Comparison of ENCODE assay signal across 10 cellular contexts in the genomic region with DNA sequence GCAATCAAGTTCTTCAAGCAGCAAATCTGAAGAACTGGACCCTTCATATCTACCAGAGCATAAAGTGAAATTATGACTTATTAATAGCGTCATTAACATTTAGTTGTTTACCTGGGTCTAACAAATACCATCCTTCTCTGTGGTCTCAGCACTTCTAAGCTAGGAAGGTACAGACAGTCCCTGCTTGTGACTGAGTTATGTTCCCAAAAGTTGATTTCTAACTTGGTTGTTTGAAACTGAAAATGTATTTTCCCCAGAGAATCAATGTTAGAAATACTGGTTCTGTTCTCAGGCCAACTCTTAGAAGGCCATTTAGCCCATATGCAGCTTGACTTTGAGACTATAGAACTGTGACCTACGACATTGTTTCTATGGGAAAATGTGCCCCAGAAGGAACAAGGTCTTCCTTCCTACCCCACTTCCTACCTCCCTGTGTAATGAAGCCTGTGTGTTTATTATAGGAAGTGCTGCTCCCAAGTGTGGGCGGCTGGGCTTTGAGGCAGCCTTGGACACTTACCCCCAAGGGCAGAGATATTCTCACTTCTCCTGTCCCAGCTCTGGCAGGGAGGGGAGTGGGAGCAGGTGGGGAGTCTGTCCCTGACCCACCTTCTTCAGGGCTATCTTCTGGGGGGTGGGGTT. TPM values are rescaled to one million over a fixed set of nuclear protein-coding genes. Genes with fewer than 3 reads are reported as not detected.
A peak's percentile ranks its signal among the peaks of the same experiment; 100 is the strongest.
DNase-seq lines count a peak whose midpoint lies in the region; ATAC-seq, FAIRE-seq and TF ChIP-seq lines count a peak whose summit lies in the region.
"Had no signal": no experiment of that assay in that cellular context is flagged by ENCODE, and none has a peak within 500 bp of the region (broad histone marks: within the 10 kb centered on the region; RNA-seq: fewer than 3 reads in every experiment).

No MANE protein-coding gene starts in this region.

- ATAC-seq in GM21360 (IDR thresholded peaks at IDR 0.05; ENCODE audit: unreplicated experiment) (peak; percentile 28), HG03280 (IDR thresholded peaks at IDR 0.05; ENCODE audit: unreplicated experiment) (peak; percentile 35)
- ATAC-seq: Panc1 had no signal

- no peak overlapping the region for H3K4me3 ChIP-seq in esophagus squamous epithelium
- H3K4me3 ChIP-seq in hepatocyte: no peak overlapping the region

- no peaks in the 10 kb centered on the region for H3K27me3 ChIP-seq in esophagus squamous epithelium
- H3K27me3 ChIP-seq in hepatocyte: no peaks in the 10 kb centered on the region

- TF ChIP-seq CTCF in esophagus squamous epithelium (IDR thresholded peaks at IDR 0.05) (no peak), hepatocyte (IDR thresholded peaks at IDR 0.05; ENCODE audit: poor library complexity) (no peak)

- peak overlapping the region; percentile 63 to 89 (median 80) for H3K27ac ChIP-seq in esophagus squamous epithelium
- no peak overlapping the region for H3K27ac ChIP-seq in hepatocyte

- TF ChIP-seq POLR2A in GM12891 (IDR thresholded peaks at IDR 0.05; ENCODE audit: low read depth, low read length): no peak
- no peak for TF ChIP-seq POLR2A in esophagus squamous epithelium (IDR thresholded peaks at IDR 0.05)

- H3K36me3 ChIP-seq in esophagus squamous epithelium: no peaks in the 10 kb centered on the region
- H3K36me3 ChIP-seq in hepatocyte (replicated peaks; ENCODE audit: insufficient read depth, low read depth): no peaks in the 10 kb centered on the region

- H4K20me1 ChIP-seq in hepatocyte (ENCODE audit: insufficient read depth, poor library complexity, severe bottlenecking): no peaks in the 10 kb centered on the region

- no peaks in the 10 kb centered on the region for H3K9me3 ChIP-seq in esophagus squamous epithelium
- H3K9me3 ChIP-seq in hepatocyte (ENCODE audit: low read depth): no peaks in the 10 kb centered on the region

- no peaks in the 10 kb centered on the region for H3K9me2 ChIP-seq in hepatocyte (replicated peaks; ENCODE audit: insufficient read depth)

- WGBS in esophagus squamous epithelium, 2 donors: 55 to 60% methylated on average over 3 of the region's 3 CpGs
- WGBS in hepatocyte (ENCODE audit: low lambda C conversion rate, missing lambda C conversion rate): 81% methylated on average over 3 of the region's 3 CpGs

- H3K79me2 ChIP-seq in hepatocyte: no peaks in the 10 kb centered on the region

- H3K4me1 ChIP-seq in esophagus squamous epithelium (peaks cover 21 to 81% (median 29%) of the 10 kb centered on the region in 3 donors), hepatocyte (ENCODE audit: insufficient read depth) (no peaks in the 10 kb centered on the region)

- no peak overlapping the region for H3K4me2 ChIP-seq in hepatocyte

- intact Hi-C loops in esophagus squamous epithelium (cut with DNase I): no loop called here

- DNase-seq in GM12891 (ENCODE audit: insufficient read length, low spot score) (no peak), esophagus squamous epithelium (lab: John Stamatoyannopoulos, UW) (no peak), NOMO-1 treated with dmso at 0.1 percent for 144 hours (lab: John Stamatoyannopoulos, UW; ENCODE audit: unreplicated experiment) (no peak), hepatocyte (ENCODE audit: low spot score) (no peak)
- no peak for DNase-seq in stimulated activated CD4-positive, alpha-beta T cell treated with anti-CD3 and anti-CD28 coated beads, Interleukin-4, amount 100 ng/mL, for 4 hours
- DNase-seq in stimulated activated CD4-positive, alpha-beta T cell treated with anti-CD3 and anti-CD28 coated beads, Interleukin-4, amount 100 ng/mL, for 1 hour: no peak
- DNase-seq: kidney had no signal

- FAIRE-seq in GM12891 (lab: Jason Lieb, UNC): no peak
- FAIRE-seq: kidney had no signal

- H2AFZ ChIP-seq in hepatocyte: no peak overlapping the region

TF ChIP-seq in GM12891, 5 proteins besides CTCF, POLR2A, EP300 and RAD21:
- TF ChIP-seq SPI1 (IDR thresholded peaks at IDR 0.05; ENCODE audit: low read depth, low read length) (peak; percentile 63), PAX5 (IDR thresholded peaks at IDR 0.05; ENCODE audit: insufficient read depth, low read length, severe bottlenecking) (no peak), POLR2AphosphoS5 (IDR thresholded peaks at IDR 0.05; ENCODE audit: low read depth, low read length) (0 out of 2 replicates have a peak, but pooled peaks have one; percentile 15)

RNA-seq across cellular contexts. Expression of gene MAPK6, which starts 12.2 kb away (rescaled TPM):
- 25.6 TPM for polyA plus RNA-seq in GM12891 (2012; ENCODE audit: low read depth, missing spikeins)
- total RNA-seq in esophagus squamous epithelium: 100 to 1,000 TPM in 1 of 4 donors, 10 to 100 TPM in 3; 53.8 to 162 (median 69.2) TPM
- 114 and 123 TPM in 2 replicates for total RNA-seq in hepatocyte
- 27.6 and 37.8 TPM in 2 replicates for polyA plus RNA-seq in hepatocyte

RNA-seq across cellular contexts. Expression of gene LEO1, which starts 35.2 kb away (rescaled TPM):
- 20.4 TPM for polyA plus RNA-seq in GM12891 (2012; ENCODE audit: low read depth, missing spikeins)
- total RNA-seq in esophagus squamous epithelium (10 to 100 TPM; 23.5 to 38.3 (median 32.4) TPM), hepatocyte (25.2 and 26.2 TPM in 2 replicates)
- 23.9 and 25.1 TPM in 2 replicates for polyA plus RNA-seq in hepatocyte
